Comparison of ENCODE assay signal across 30 cellular contexts in genomic region chr1:89347296-89347695, GRCh38. TPM values are rescaled to one million over a fixed set of nuclear protein-coding genes. Genes with fewer than 3 reads are reported as not detected.
"Had no signal": no experiment of that assay in that cellular context is flagged by ENCODE, and none has a peak within 500 bp of the region (broad histone marks: within the 10 kb centered on the region; RNA-seq: fewer than 3 reads in every experiment).

No MANE protein-coding gene starts in this region.

- H3K36me3 ChIP-seq: brain microvascular endothelial cell, gastrocnemius medialis, heart left ventricle had no signal

- ATAC-seq: activated T-cell treated with anti-CD3 and anti-CD28 coated beads, Interleukin-2, amount 50 U/mL, for 72 hours; esophagus mucosa; foreskin keratinocyte; gastrocnemius medialis; heart left ventricle; WTC11 had no signal

- H3K27me3 ChIP-seq: brain microvascular endothelial cell, dorsolateral prefrontal cortex, foreskin keratinocyte, gastrocnemius medialis, heart left ventricle had no signal

- H3K27ac ChIP-seq: brain microvascular endothelial cell, coronary artery, dorsolateral prefrontal cortex, foreskin keratinocyte, gastrocnemius medialis, heart left ventricle, VCaP had no signal

- H3K4me3 ChIP-seq: coronary artery, dorsolateral prefrontal cortex, gastrocnemius medialis, heart left ventricle had no signal

- DNase-seq: activated CD4-positive, alpha-beta memory T cell treated with anti-CD3 and anti-CD28 coated beads, Interleukin-2, amount 10 ng/mL, durations not matched to agents 7 days and 5 days; activated CD4-positive, alpha-beta T cell treated with anti-CD3 and anti-CD28 coated beads for 1 hour; activated CD4-positive, alpha-beta T cell treated with anti-CD3 and anti-CD28 coated beads for 4 hours; activated CD4-positive, alpha-beta T cell treated with anti-CD3 and anti-CD28 coated beads, Interleukin-2, amount 10 ng/mL, durations not matched to agents 7 days and 5 days; activated CD4-positive, alpha-beta T cell treated with anti-CD3 and anti-CD28 coated beads, Interleukin-2, amount 50 U/mL, for 4 hours; activated CD8-positive, alpha-beta memory T cell treated with anti-CD3 and anti-CD28 coated beads, Interleukin-2, amount 50 U/mL, for 48 hours; activated gamma-delta T cell treated with Interleukin-2 at 50 U/mL for 16 hours; activated naive CD4-positive, alpha-beta T cell treated with anti-CD3 and anti-CD28 coated beads, Interleukin-2, amount 50 U/mL, for 16 hours; activated naive CD4-positive, alpha-beta T cell treated with Interleukin-2 at 50 U/mL for 16 hours; activated T-cell treated with anti-CD3 and anti-CD28 coated beads for 4 hours; activated T-cell treated with anti-CD3 and anti-CD28 coated beads, Interleukin-2, amount 50 U/mL, for 24 hours; activated T-cell treated with anti-CD3 and anti-CD28 coated beads, Interleukin-2, amount 50 U/mL, for 72 hours; amniotic stem cell; anterior cingulate cortex; brain microvascular endothelial cell; dorsolateral prefrontal cortex; effector memory CD4-positive, alpha-beta T cell; endodermal cell; foreskin keratinocyte; gastrocnemius medialis; glutamatergic neuron; heart left ventricle; T-helper 2 cell had no signal

- FAIRE-seq: astrocyte, bronchial epithelial cell had no signal

- H3K9me3 ChIP-seq: gastrocnemius medialis had no signal

- H3K4me1 ChIP-seq: foreskin keratinocyte, gastrocnemius medialis, heart left ventricle had no signal

RNA-seq across cellular contexts. Expression of gene GBP6, which starts 16.6 kb away (rescaled TPM):
- total RNA-seq: cardiac septum, endodermal cell, gastrocnemius medialis, WTC11 had no signal
